28 cellular contexts compared by ENCODE assay signal in genomic region chr14:63273091-63273490, GRCh38. TPM values are rescaled to one million over a fixed set of nuclear protein-coding genes. Genes with fewer than 3 reads are reported as not detected.
"Had no signal": no experiment of that assay in that cellular context is flagged by ENCODE, and none has a peak within 500 bp of the region (broad histone marks: within the 10 kb centered on the region; RNA-seq: fewer than 3 reads in every experiment).

No MANE protein-coding gene starts in this region.

- H3K4me1 ChIP-seq: left lung, pancreas had no signal

- H3K27ac ChIP-seq: brain microvascular endothelial cell, pancreas had no signal

- H3K27me3 ChIP-seq: brain microvascular endothelial cell, dorsolateral prefrontal cortex, esophagus squamous epithelium, left lung, pancreas, tibial nerve had no signal

- H3K4me1 Mint-ChIP-seq: activated naive CD4-positive, alpha-beta T cell treated with anti-CD3 and anti-CD28 coated beads, Interleukin-2, amount 50 U/mL, for 24 hours; central memory CD8-positive, alpha-beta T cell had no signal

- H3K9me3 Mint-ChIP-seq: activated naive CD4-positive, alpha-beta T cell treated with anti-CD3 and anti-CD28 coated beads, Interleukin-2, amount 50 U/mL, for 24 hours; central memory CD8-positive, alpha-beta T cell; effector memory CD8-positive, alpha-beta T cell; nephron; stimulated activated naive CD8-positive, alpha-beta T cell treated with anti-CD3 and anti-CD28 coated beads, Interleukin-15, Interleukin-2, amounts not matched to agents 100 ng/mL and 50 ng/mL, for 24 hours had no signal

- H3K36me3 Mint-ChIP-seq: activated naive CD4-positive, alpha-beta T cell treated with anti-CD3 and anti-CD28 coated beads, Interleukin-2, amount 50 U/mL, for 24 hours had no signal

- H3K27me3 Mint-ChIP-seq: activated naive CD4-positive, alpha-beta T cell treated with anti-CD3 and anti-CD28 coated beads, Interleukin-2, amount 50 U/mL, for 24 hours; stimulated activated naive CD8-positive, alpha-beta T cell treated with anti-CD3 and anti-CD28 coated beads, Interleukin-15, Interleukin-2, amounts not matched to agents 100 ng/mL and 50 ng/mL, for 24 hours had no signal

- H3K9me3 ChIP-seq: esophagus squamous epithelium, left lung, pancreas, tibial nerve had no signal

- DNase-seq: activated CD4-positive, alpha-beta T cell treated with anti-CD3 and anti-CD28 coated beads for 1 hour; activated gamma-delta T cell treated with Interleukin-2 at 50 U/mL for 16 hours; activated T-cell treated with anti-CD3 and anti-CD28 coated beads, Interleukin-2, amount 50 U/mL, for 1 hour; aorta; brain microvascular endothelial cell; dorsolateral prefrontal cortex; effector memory CD8-positive, alpha-beta T cell; esophagus squamous epithelium; mesenchymal stem cell; pancreas; stimulated activated CD4-positive, alpha-beta T cell treated with anti-CD3 and anti-CD28 coated beads, Interleukin-12 subunit alpha, Interleukin-12 subunit beta, amount 100 ng/mL, for 4 hours; stimulated activated CD4-positive, alpha-beta T cell treated with anti-CD3 and anti-CD28 coated beads, Interleukin-4, amount 100 ng/mL, for 4 hours; T-helper 9 cell had no signal

- H3K4me3 Mint-ChIP-seq: activated naive CD4-positive, alpha-beta T cell treated with anti-CD3 and anti-CD28 coated beads, Interleukin-2, amount 50 U/mL, for 24 hours; central memory CD8-positive, alpha-beta T cell; effector memory CD8-positive, alpha-beta T cell; nephron; stimulated activated naive CD8-positive, alpha-beta T cell treated with anti-CD3 and anti-CD28 coated beads, Interleukin-15, Interleukin-2, amounts not matched to agents 100 ng/mL and 50 ng/mL, for 24 hours had no signal

- H3K4me3 ChIP-seq: dorsolateral prefrontal cortex, esophagus squamous epithelium, left lung, pancreas, tibial nerve had no signal

- H3K36me3 ChIP-seq: brain microvascular endothelial cell, esophagus squamous epithelium, left lung, pancreas had no signal

- ATAC-seq: effector memory CD8-positive, alpha-beta T cell had no signal

- FAIRE-seq: colon, kidney, pancreas had no signal

- H3K27ac Mint-ChIP-seq: activated naive CD4-positive, alpha-beta T cell treated with anti-CD3 and anti-CD28 coated beads, Interleukin-2, amount 50 U/mL, for 24 hours; effector memory CD8-positive, alpha-beta T cell; nephron; stimulated activated naive CD8-positive, alpha-beta T cell treated with anti-CD3 and anti-CD28 coated beads, Interleukin-15, Interleukin-2, amounts not matched to agents 100 ng/mL and 50 ng/mL, for 24 hours had no signal

RNA-seq across cellular contexts. Expression of gene GPHB5, which starts 45.6 kb away (rescaled TPM):
- total RNA-seq: aorta; esophagus squamous epithelium; fibroblast of villous mesenchyme; kidney; left lung; mononuclear cell; myocyte; pancreas; pulmonary artery endothelial cell; right cardiac atrium; skeletal muscle tissue; T-helper 1 cell treated with Interleukin-12 subunit alpha and Interleukin-12 subunit beta and Interleukin-4 antibody, amounts not matched to agents 30 ng/mL and 1 ng/mL, for 36 hours; tibial nerve had no signal
